ENCODE assay signal across 11 cellular contexts in genomic region chr6:118843685-118844390, GRCh38. TPM values are rescaled to one million over a fixed set of nuclear protein-coding genes. Genes with fewer than 3 reads are reported as not detected.
A peak's percentile ranks its signal among the peaks of the same experiment; 100 is the strongest.
DNase-seq lines count a peak whose midpoint lies in the region; ATAC-seq and TF ChIP-seq lines count a peak whose summit lies in the region.
"Had no signal": no experiment of that assay in that cellular context is flagged by ENCODE, and none has a peak within 500 bp of the region (broad histone marks: within the 10 kb centered on the region; RNA-seq: fewer than 3 reads in every experiment).

No MANE protein-coding gene starts in this region.

- peaks cover 25% of the 10 kb centered on the region for H3K4me1 Mint-ChIP-seq in activated T-helper 2 cell treated with anti-CD3 and anti-CD28 coated beads, Interferon-gamma antibody, Interleukin-2, Interleukin-4, amounts not matched to agents 10 μg/mL and 5 μg/mL and 100 μg/mL, durations not matched to agents 14 hours and 24 hours and 36 hours (ENCODE audit: low read depth)

- H3K4me3 ChIP-seq in lower leg skin (ENCODE audit: low read depth, poor library complexity, severe bottlenecking) (no peak overlapping the region), MG63 (no peak overlapping the region)

- H3K4me3 Mint-ChIP-seq in activated T-helper 2 cell treated with anti-CD3 and anti-CD28 coated beads, Interferon-gamma antibody, Interleukin-2, Interleukin-4, amounts not matched to agents 10 μg/mL and 5 μg/mL and 100 μg/mL, durations not matched to agents 14 hours and 24 hours and 36 hours (ENCODE audit: low read depth): peak overlapping the region; percentile 22

- peak; percentile 90 for ATAC-seq in GM19395 (IDR thresholded peaks at IDR 0.05; ENCODE audit: unreplicated experiment)
- peak; percentile 86 for ATAC-seq in HG03025 (IDR thresholded peaks at IDR 0.05; ENCODE audit: low FRiP score, unreplicated experiment)

- no peaks in the 10 kb centered on the region for H3K27me3 ChIP-seq in MG63

- no peaks in the 10 kb centered on the region; the same call in 1 of the 2 replicates for H3K9me3 ChIP-seq in MG63

- 72 to 82% methylated on average over 4 of the region's 4 CpGs for WGBS in lower leg skin, 2 donors

- DNase-seq in GM13976 (ENCODE audit: low spot score): peak; percentile 57
- DNase-seq in activated T-helper 2 cell treated with anti-CD3 and anti-CD28 coated beads, Interferon-gamma antibody, Interleukin-2, Interleukin-4, amounts not matched to agents 10 μg/mL and 5 μg/mL and 100 μg/mL, durations not matched to agents 14 hours and 24 hours and 36 hours (ENCODE audit: low spot score): no peak
- DNase-seq in lower leg skin (ENCODE audit: low spot score in 2 of 2): no peak
- DNase-seq in glomerular visceral epithelial cell (ENCODE audit: extremely low spot score): no peak
- no peak for DNase-seq in MG63
- no peak for DNase-seq in stimulated activated CD4-positive, alpha-beta T cell treated with anti-CD3 and anti-CD28 coated beads, Interleukin-12 subunit alpha, Interleukin-12 subunit beta, amount 100 ng/mL, for 4 hours
- DNase-seq: DND-41; OCI-M1; stimulated activated CD4-positive, alpha-beta T cell treated with anti-CD3 and anti-CD28 coated beads, Interleukin-2, amount 100 ng/mL, for 48 hours had no signal

- intact Hi-C loops in activated T-helper 2 cell treated with anti-CD3 and anti-CD28 coated beads, Interferon-gamma antibody, Interleukin-2, Interleukin-4, amounts not matched to agents 10 μg/mL and 5 μg/mL and 100 μg/mL, durations not matched to agents 14 hours and 24 hours and 36 hours (cut with micrococcal nuclease): loop anchor here (1.0 to 2.0 kb wide), 3 partner anchors 26 to 209 kb away; no protein-coding TSS in a partner anchor
- intact Hi-C loops in lower leg skin (cut with DNase I; ENCODE audit: low total_unique reads): no loop called here

- in situ Hi-C loops in GM13976 (cut with MboI; ENCODE audit: low sequenced_read_pairs, unreplicated experiment): no loop called here

- peaks cover 42% of the 10 kb centered on the region for H3K36me3 Mint-ChIP-seq in activated T-helper 2 cell treated with anti-CD3 and anti-CD28 coated beads, Interferon-gamma antibody, Interleukin-2, Interleukin-4, amounts not matched to agents 10 μg/mL and 5 μg/mL and 100 μg/mL, durations not matched to agents 14 hours and 24 hours and 36 hours (ENCODE audit: low read depth)

- TF ChIP-seq POLR2A in lower leg skin (IDR thresholded peaks at IDR 0.05): no peak

- H3K27ac Mint-ChIP-seq in activated T-helper 2 cell treated with anti-CD3 and anti-CD28 coated beads, Interferon-gamma antibody, Interleukin-2, Interleukin-4, amounts not matched to agents 10 μg/mL and 5 μg/mL and 100 μg/mL, durations not matched to agents 14 hours and 24 hours and 36 hours: peak overlapping the region; percentile 59

- H3K36me3 ChIP-seq in MG63: no peaks in the 10 kb centered on the region; the same call in 1 of the 2 replicates

- H3K27me3 Mint-ChIP-seq in activated T-helper 2 cell treated with anti-CD3 and anti-CD28 coated beads, Interferon-gamma antibody, Interleukin-2, Interleukin-4, amounts not matched to agents 10 μg/mL and 5 μg/mL and 100 μg/mL, durations not matched to agents 14 hours and 24 hours and 36 hours (ENCODE audit: low read depth): no peaks in the 10 kb centered on the region

- H3K9me3 Mint-ChIP-seq in activated T-helper 2 cell treated with anti-CD3 and anti-CD28 coated beads, Interferon-gamma antibody, Interleukin-2, Interleukin-4, amounts not matched to agents 10 μg/mL and 5 μg/mL and 100 μg/mL, durations not matched to agents 14 hours and 24 hours and 36 hours: peaks cover 20% of the 10 kb centered on the region

- no peak for TF ChIP-seq CTCF in GM13976 (IDR thresholded peaks at IDR 0.05; ENCODE audit: borderline replicate concordance, control extremely low read depth, extremely low read depth, insufficient read depth, missing control alignments)
- no peak for TF ChIP-seq CTCF in lower leg skin (IDR thresholded peaks at IDR 0.05)

RNA-seq across cellular contexts. Expression of gene ASF1A, which starts 50.1 kb away (rescaled TPM):
- total RNA-seq in activated T-helper 2 cell treated with anti-CD3 and anti-CD28 coated beads, Interferon-gamma antibody, Interleukin-2, Interleukin-4, amounts not matched to agents 10 μg/mL and 5 μg/mL and 100 μg/mL, durations not matched to agents 14 hours and 24 hours and 36 hours: 33.9 and 34.1 TPM in 2 replicates
- 10 to 100 TPM in 3 of 4 donors, 1 to 10 TPM in 1; 6.9 to 15.4 (median 11.6) TPM for total RNA-seq in lower leg skin
- 14.1 and 21.2 TPM in 2 replicates for total RNA-seq in MG63 (2014; rRNA removed; shearing (Covaris generic); ENCODE audit: low replicate concordance)
